Comparison of ENCODE assay signal across 29 cellular contexts in the genomic region with DNA sequence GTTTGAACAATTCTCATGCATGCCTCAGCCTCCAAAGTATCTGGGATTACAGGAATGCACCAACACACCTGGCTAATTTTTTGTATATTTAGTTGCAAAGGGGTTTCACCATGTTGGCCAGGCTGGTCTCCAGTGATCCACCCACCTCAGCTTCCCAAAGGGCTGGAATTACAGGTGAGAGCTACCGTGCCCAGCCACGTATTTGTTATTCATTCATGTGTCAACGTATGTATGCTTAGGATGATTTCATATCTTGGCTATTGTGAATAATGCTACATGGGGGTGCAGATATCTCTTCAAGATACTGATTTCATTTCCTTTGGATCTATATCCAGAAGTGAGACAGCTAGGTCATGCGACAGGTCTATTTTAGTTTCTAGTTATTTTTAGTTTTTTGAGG.
"Had no signal": no experiment of that assay in that cellular context is flagged by ENCODE, and none has a peak within 500 bp of the region (broad histone marks: within the 10 kb centered on the region; RNA-seq: fewer than 3 reads in every experiment).

No MANE protein-coding gene starts in this region.

- H3K9me3 ChIP-seq: neutrophil, right lobe of liver, stomach, testis, thyroid gland, transverse colon, upper lobe of left lung, vagina had no signal

- H2AFZ ChIP-seq: neural progenitor cell, parathyroid adenoma had no signal

- H3K4me3 Mint-ChIP-seq: immature natural killer cell; naive thymus-derived CD8-positive, alpha-beta T cell; nephron progenitor cell; neural progenitor cell; stimulated activated naive B cell treated with anti-CD40 and anti-IgM and Interleukin-4, amounts not matched to agents 10 μg/mL and 1 μg/mL and 100 μg/mL, for 72 hours had no signal

- H3K36me3 Mint-ChIP-seq: immature natural killer cell; neural progenitor cell; stimulated activated naive B cell treated with anti-CD40 and anti-IgM and Interleukin-4, amounts not matched to agents 10 μg/mL and 1 μg/mL and 100 μg/mL, for 72 hours had no signal

- ATAC-seq: left colon; left lung; lower lobe of right lung; naive thymus-derived CD8-positive, alpha-beta T cell; right lobe of liver; stimulated activated naive B cell treated with anti-CD40 and anti-IgM and Interleukin-4, amounts not matched to agents 10 μg/mL and 1 μg/mL and 100 μg/mL, for 72 hours; stimulated activated naive CD8-positive, alpha-beta T cell treated with anti-CD3 and anti-CD28 coated beads, Interleukin-15, Interleukin-2, amounts not matched to agents 100 U/mL and 50 U/mL, for 24 hours had no signal

- DNase-seq: hippocampal formation; immature natural killer cell; kidney; left colon; left lung; lower lobe of right lung; mammary epithelial cell; mesenchymal stem cell; naive thymus-derived CD8-positive, alpha-beta T cell; nephron progenitor cell; occipital lobe; right lobe of liver; stimulated activated CD4-positive, alpha-beta T cell treated with anti-CD3 and anti-CD28 coated beads, Interleukin-12 subunit alpha, Interleukin-12 subunit beta, amount 100 ng/mL, for 4 hours; stimulated activated CD4-positive, alpha-beta T cell treated with anti-CD3 and anti-CD28 coated beads, Interleukin-15, amount 100 ng/mL, for 24 hours; stimulated activated CD4-positive, alpha-beta T cell treated with anti-CD3 and anti-CD28 coated beads, Interleukin-2, amount 100 ng/mL, for 24 hours; stimulated activated CD4-positive, alpha-beta T cell treated with anti-CD3 and anti-CD28 coated beads, Interleukin-4, amount 100 ng/mL, for 1 hour; stimulated activated naive B cell treated with anti-CD40 and anti-IgM and Interleukin-4, amounts not matched to agents 10 μg/mL and 1 μg/mL and 100 μg/mL, for 72 hours; stimulated activated naive CD8-positive, alpha-beta T cell treated with anti-CD3 and anti-CD28 coated beads, Interleukin-15, Interleukin-2, amounts not matched to agents 100 U/mL and 50 U/mL, for 24 hours; stomach; testis; thyroid gland; transverse colon; upper lobe of left lung had no signal

- H3K4me1 ChIP-seq: left lung, lower lobe of right lung, neural progenitor cell, parathyroid adenoma, right atrium auricular region, right lobe of liver, stomach, testis, thyroid gland, transverse colon, upper lobe of left lung, vagina had no signal

- H3K27me3 Mint-ChIP-seq: stimulated activated naive B cell treated with anti-CD40 and anti-IgM and Interleukin-4, amounts not matched to agents 10 μg/mL and 1 μg/mL and 100 μg/mL, for 72 hours had no signal

- H3K36me3 ChIP-seq: left lung, lower lobe of right lung, neural progenitor cell, neutrophil, right atrium auricular region, right lobe of liver, stomach, thyroid gland, transverse colon, upper lobe of left lung, vagina had no signal

- H3K27ac ChIP-seq: left lung, lower lobe of right lung, neural progenitor cell, neutrophil, parathyroid adenoma, right atrium auricular region, right lobe of liver, stomach, testis, thyroid gland, transverse colon, upper lobe of left lung, vagina had no signal

- H3K4me1 Mint-ChIP-seq: immature natural killer cell; naive thymus-derived CD8-positive, alpha-beta T cell; nephron progenitor cell; neural progenitor cell; stimulated activated naive B cell treated with anti-CD40 and anti-IgM and Interleukin-4, amounts not matched to agents 10 μg/mL and 1 μg/mL and 100 μg/mL, for 72 hours had no signal

- H3K9me3 Mint-ChIP-seq: immature natural killer cell; nephron progenitor cell; neural progenitor cell; stimulated activated naive B cell treated with anti-CD40 and anti-IgM and Interleukin-4, amounts not matched to agents 10 μg/mL and 1 μg/mL and 100 μg/mL, for 72 hours had no signal

- H3K4me3 ChIP-seq: left lung, lower lobe of right lung, neural progenitor cell, right atrium auricular region, right lobe of liver, smooth muscle cell, stomach, testis, thyroid gland, transverse colon, upper lobe of left lung, vagina had no signal

- H3K27me3 ChIP-seq: left lung, neural progenitor cell, right atrium auricular region, right lobe of liver, stomach, testis, thyroid gland, transverse colon, upper lobe of left lung, vagina had no signal

- H3K27ac Mint-ChIP-seq: immature natural killer cell; naive thymus-derived CD8-positive, alpha-beta T cell; nephron progenitor cell; neural progenitor cell; stimulated activated naive B cell treated with anti-CD40 and anti-IgM and Interleukin-4, amounts not matched to agents 10 μg/mL and 1 μg/mL and 100 μg/mL, for 72 hours had no signal

- H3K9ac ChIP-seq: neural progenitor cell, parathyroid adenoma had no signal

- H3K4me2 ChIP-seq: neural progenitor cell, smooth muscle cell had no signal
